24 cellular contexts compared by ENCODE assay signal in the genomic region with DNA sequence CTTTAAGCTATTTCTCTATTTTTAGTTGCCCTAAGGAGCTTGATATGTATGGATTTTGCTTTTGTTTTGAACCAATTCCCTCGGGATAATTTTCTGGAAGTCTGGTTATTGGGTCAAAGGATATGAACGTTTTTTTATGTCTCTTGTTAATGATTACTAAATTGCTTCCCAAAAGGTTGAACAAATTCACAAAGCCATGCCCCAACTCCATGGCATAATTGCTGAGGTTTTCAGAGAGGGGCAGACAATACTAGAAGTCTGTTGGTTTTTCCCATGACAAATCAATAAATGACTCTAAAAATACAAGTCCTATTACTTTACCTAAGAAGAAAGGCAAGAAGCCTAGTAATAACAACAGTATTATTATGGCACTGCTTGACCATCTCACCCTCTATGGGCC. TPM values are rescaled to one million over a fixed set of nuclear protein-coding genes. Genes with fewer than 3 reads are reported as not detected.
DNase-seq lines count a peak whose midpoint lies in the region; ATAC-seq and TF ChIP-seq lines count a peak whose summit lies in the region.
"Had no signal": no experiment of that assay in that cellular context is flagged by ENCODE, and none has a peak within 500 bp of the region (broad histone marks: within the 10 kb centered on the region; RNA-seq: fewer than 3 reads in every experiment).

No MANE protein-coding gene starts in this region.

- peaks cover 0 to 4% (median 0%) of the 10 kb centered on the region in 4 donors for H3K36me3 ChIP-seq in liver (ENCODE audit: control insufficient read depth in 4 of 4, insufficient read depth in 3 of 4, low read depth in 1 of 4, low read length in 3 of 4)
- H3K36me3 ChIP-seq: BE2C, BLaER1 had no signal

- no peaks in the 10 kb centered on the region for H3K36me3 Mint-ChIP-seq in progenitor cell of endocrine pancreas (ENCODE audit: insufficient read depth)
- H3K36me3 Mint-ChIP-seq: CD14-positive monocyte; CD4-positive, alpha-beta memory T cell; CD4-positive, CD25-positive, alpha-beta regulatory T cell had no signal

- H3K9ac ChIP-seq in liver (ENCODE audit: low read depth in 1 of 2, low read length in 2 of 2): peak overlapping the region in 1 of 2 donors; percentile 65
- H3K9ac ChIP-seq: BLaER1 had no signal

- DNase-seq in left lobe of liver (ENCODE audit: low spot score) (peak; percentile 55), progenitor cell of endocrine pancreas (ENCODE audit: low spot score, unreplicated experiment) (no peak), right cardiac atrium (no peak)
- DNase-seq: 8988T; ACHN; BE2C; C1 segment of cervical spinal cord; CD4-positive, alpha-beta memory T cell; CD4-positive, CD25-positive, alpha-beta regulatory T cell; CD8-positive, alpha-beta memory T cell; COR-L47; DMS 273 treated with DMSO at 0.1 percent for 48 hours; DMS153; DMS53; DMS79; DND-41; EL; GDM1 had no signal

- WGBS in liver: 23% methylated on average over 2 of the region's 2 CpGs
- WGBS in right cardiac atrium: 59% methylated on average over 2 of the region's 2 CpGs

- H3K27ac Mint-ChIP-seq in progenitor cell of endocrine pancreas: peak overlapping the region; percentile 83
- H3K27ac Mint-ChIP-seq: CD14-positive monocyte; CD4-positive, alpha-beta memory T cell; CD4-positive, CD25-positive, alpha-beta regulatory T cell; CD8-positive, alpha-beta memory T cell had no signal

- H3K4me1 ChIP-seq in liver (ENCODE audit: control insufficient read depth in 4 of 4, insufficient read depth in 4 of 4, low read length in 3 of 4): peaks cover 3 to 25% (median 20%) of the 10 kb centered on the region in 4 donors
- no peaks in the 10 kb centered on the region for H3K4me1 ChIP-seq in right cardiac atrium (ENCODE audit: control insufficient read depth, insufficient read depth, low read length)
- H3K4me1 ChIP-seq: BE2C had no signal

- peaks cover 40% of the 10 kb centered on the region for H3K4me1 Mint-ChIP-seq in progenitor cell of endocrine pancreas (ENCODE audit: low read depth)
- H3K4me1 Mint-ChIP-seq: CD14-positive monocyte; CD4-positive, alpha-beta memory T cell; CD4-positive, CD25-positive, alpha-beta regulatory T cell; CD8-positive, alpha-beta memory T cell had no signal

- H3K27ac ChIP-seq in liver (ENCODE audit: low read depth in 1 of 2, low read length in 2 of 2) (peak overlapping the region; percentile 32 to 55), right cardiac atrium (ENCODE audit: low read length) (no peak overlapping the region)
- H3K27ac ChIP-seq: BLaER1 had no signal

- TF ChIP-seq CTCF in liver (IDR thresholded peaks at IDR 0.05; ENCODE audit: low read depth, low read length, missing input control) (no peak), progenitor cell of endocrine pancreas (IDR thresholded peaks at IDR 0.05; ENCODE audit: unreplicated experiment) (no peak)

- H3K9me3 Mint-ChIP-seq in progenitor cell of endocrine pancreas (ENCODE audit: low read depth): no peaks in the 10 kb centered on the region
- H3K9me3 Mint-ChIP-seq: CD14-positive monocyte; CD4-positive, alpha-beta memory T cell; CD4-positive, CD25-positive, alpha-beta regulatory T cell; CD8-positive, alpha-beta memory T cell had no signal

- peak overlapping the region; percentile 11 for H3K4me3 Mint-ChIP-seq in progenitor cell of endocrine pancreas (ENCODE audit: low read depth)
- H3K4me3 Mint-ChIP-seq: CD14-positive monocyte; CD4-positive, alpha-beta memory T cell; CD4-positive, CD25-positive, alpha-beta regulatory T cell; CD8-positive, alpha-beta memory T cell had no signal

- H3K9me3 ChIP-seq in liver (ENCODE audit: control insufficient read depth in 4 of 4, low read length in 3 of 4): no peaks in the 10 kb centered on the region
- no peaks in the 10 kb centered on the region for H3K9me3 ChIP-seq in right cardiac atrium (ENCODE audit: control insufficient read depth, low read length)
- H3K9me3 ChIP-seq: BE2C, BLaER1 had no signal

- ATAC-seq in left lobe of liver (peak; percentile 79), right cardiac atrium (no peak), GM21515 (IDR thresholded peaks at IDR 0.05; ENCODE audit: unreplicated experiment) (no peak), GM21526 (IDR thresholded peaks at IDR 0.05; ENCODE audit: low FRiP score, unreplicated experiment) (no peak)
- ATAC-seq: GM12878 had no signal

- H3K4me3 ChIP-seq in liver (ENCODE audit: low read depth in 1 of 3, low read length in 3 of 3): no peak overlapping the region
- H3K4me3 ChIP-seq in right cardiac atrium (ENCODE audit: low read length): no peak overlapping the region
- H3K4me3 ChIP-seq: BLaER1, GM12878 had no signal

- H3K27me3 Mint-ChIP-seq in progenitor cell of endocrine pancreas: no peaks in the 10 kb centered on the region
- H3K27me3 Mint-ChIP-seq: CD4-positive, alpha-beta memory T cell had no signal

- intact Hi-C loops in right cardiac atrium (cut with DNase I): no loop called here

- H3K27me3 ChIP-seq in liver (ENCODE audit: control insufficient read depth in 4 of 4, insufficient read depth in 4 of 4, low read length in 3 of 4): no peaks in the 10 kb centered on the region
- no peaks in the 10 kb centered on the region for H3K27me3 ChIP-seq in right cardiac atrium (ENCODE audit: control insufficient read depth, insufficient read depth)
- H3K27me3 ChIP-seq: BLaER1 had no signal

- peak; percentile 28 to 37 for TF ChIP-seq RAD21 in liver (IDR thresholded peaks at IDR 0.05)

TF ChIP-seq in liver, 16 proteins besides CTCF, POLR2A, EP300 and RAD21:
- TF ChIP-seq HNF4A (conservative IDR thresholded peaks at IDR 0.05): peak; percentile 63 to 77
- peak; percentile 71 to 84 for TF ChIP-seq RXRA (IDR thresholded peaks at IDR 0.05)
- TF ChIP-seq, protein P1, sequence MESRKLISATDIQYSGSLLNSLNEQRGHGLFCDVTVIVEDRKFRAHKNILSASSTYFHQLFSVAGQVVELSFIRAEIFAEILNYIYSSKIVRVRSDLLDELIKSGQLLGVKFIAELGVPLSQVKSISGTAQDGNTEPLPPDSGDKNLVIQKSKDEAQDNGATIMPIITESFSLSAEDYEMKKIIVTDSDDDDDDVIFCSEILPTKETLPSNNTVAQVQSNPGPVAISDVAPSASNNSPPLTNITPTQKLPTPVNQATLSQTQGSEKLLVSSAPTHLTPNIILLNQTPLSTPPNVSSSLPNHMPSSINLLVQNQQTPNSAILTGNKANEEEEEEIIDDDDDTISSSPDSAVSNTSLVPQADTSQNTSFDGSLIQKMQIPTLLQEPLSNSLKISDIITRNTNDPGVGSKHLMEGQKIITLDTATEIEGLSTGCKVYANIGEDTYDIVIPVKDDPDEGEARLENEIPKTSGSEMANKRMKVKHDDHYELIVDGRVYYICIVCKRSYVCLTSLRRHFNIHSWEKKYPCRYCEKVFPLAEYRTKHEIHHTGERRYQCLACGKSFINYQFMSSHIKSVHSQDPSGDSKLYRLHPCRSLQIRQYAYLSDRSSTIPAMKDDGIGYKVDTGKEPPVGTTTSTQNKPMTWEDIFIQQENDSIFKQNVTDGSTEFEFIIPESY (IDR thresholded peaks at IDR 0.05): peak; percentile 89
- TF ChIP-seq YY1 (IDR thresholded peaks at IDR 0.05): peak; percentile 70
- TF ChIP-seq, protein P2, sequence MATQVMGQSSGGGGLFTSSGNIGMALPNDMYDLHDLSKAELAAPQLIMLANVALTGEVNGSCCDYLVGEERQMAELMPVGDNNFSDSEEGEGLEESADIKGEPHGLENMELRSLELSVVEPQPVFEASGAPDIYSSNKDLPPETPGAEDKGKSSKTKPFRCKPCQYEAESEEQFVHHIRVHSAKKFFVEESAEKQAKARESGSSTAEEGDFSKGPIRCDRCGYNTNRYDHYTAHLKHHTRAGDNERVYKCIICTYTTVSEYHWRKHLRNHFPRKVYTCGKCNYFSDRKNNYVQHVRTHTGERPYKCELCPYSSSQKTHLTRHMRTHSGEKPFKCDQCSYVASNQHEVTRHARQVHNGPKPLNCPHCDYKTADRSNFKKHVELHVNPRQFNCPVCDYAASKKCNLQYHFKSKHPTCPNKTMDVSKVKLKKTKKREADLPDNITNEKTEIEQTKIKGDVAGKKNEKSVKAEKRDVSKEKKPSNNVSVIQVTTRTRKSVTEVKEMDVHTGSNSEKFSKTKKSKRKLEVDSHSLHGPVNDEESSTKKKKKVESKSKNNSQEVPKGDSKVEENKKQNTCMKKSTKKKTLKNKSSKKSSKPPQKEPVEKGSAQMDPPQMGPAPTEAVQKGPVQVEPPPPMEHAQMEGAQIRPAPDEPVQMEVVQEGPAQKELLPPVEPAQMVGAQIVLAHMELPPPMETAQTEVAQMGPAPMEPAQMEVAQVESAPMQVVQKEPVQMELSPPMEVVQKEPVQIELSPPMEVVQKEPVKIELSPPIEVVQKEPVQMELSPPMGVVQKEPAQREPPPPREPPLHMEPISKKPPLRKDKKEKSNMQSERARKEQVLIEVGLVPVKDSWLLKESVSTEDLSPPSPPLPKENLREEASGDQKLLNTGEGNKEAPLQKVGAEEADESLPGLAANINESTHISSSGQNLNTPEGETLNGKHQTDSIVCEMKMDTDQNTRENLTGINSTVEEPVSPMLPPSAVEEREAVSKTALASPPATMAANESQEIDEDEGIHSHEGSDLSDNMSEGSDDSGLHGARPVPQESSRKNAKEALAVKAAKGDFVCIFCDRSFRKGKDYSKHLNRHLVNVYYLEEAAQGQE (IDR thresholded peaks at IDR 0.05): peak; percentile 72
- TF ChIP-seq SP1 (IDR thresholded peaks at IDR 0.05): peak; percentile 85
- TF ChIP-seq FOXA1 (IDR thresholded peaks at IDR 0.05): peak; percentile 22
- TF ChIP-seq, protein P3, sequence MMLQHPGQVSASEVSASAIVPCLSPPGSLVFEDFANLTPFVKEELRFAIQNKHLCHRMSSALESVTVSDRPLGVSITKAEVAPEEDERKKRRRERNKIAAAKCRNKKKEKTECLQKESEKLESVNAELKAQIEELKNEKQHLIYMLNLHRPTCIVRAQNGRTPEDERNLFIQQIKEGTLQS (IDR thresholded peaks at IDR 0.05): no peak
- peak; percentile 87 for TF ChIP-seq TAF1 (conservative IDR thresholded peaks at IDR 0.05)
- peak in 1 of 2 donors; percentile 51 for TF ChIP-seq JUND (IDR thresholded peaks at IDR 0.05)
- no peak for TF ChIP-seq HNF4G (IDR thresholded peaks at IDR 0.05)
- peak in 1 of 2 donors; percentile 80 for TF ChIP-seq EGR1 (IDR thresholded peaks at IDR 0.05; ENCODE audit: low read depth in 2 of 2)
- peak in 1 of 2 donors; percentile 27 for TF ChIP-seq GABPA (IDR thresholded peaks at IDR 0.05 in 1 of 2, conservative IDR thresholded peaks at IDR 0.05 in 1 of 2)
- peak; percentile 11 for TF ChIP-seq FOXA2 (IDR thresholded peaks at IDR 0.05)
- TF ChIP-seq, protein P4, sequence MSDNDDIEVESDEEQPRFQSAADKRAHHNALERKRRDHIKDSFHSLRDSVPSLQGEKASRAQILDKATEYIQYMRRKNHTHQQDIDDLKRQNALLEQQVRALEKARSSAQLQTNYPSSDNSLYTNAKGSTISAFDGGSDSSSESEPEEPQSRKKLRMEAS (IDR thresholded peaks at IDR 0.05): peak; percentile 39
- no peak for TF ChIP-seq NR2F2 (IDR thresholded peaks at IDR 0.05)

RNA-seq across cellular contexts. Expression of a gene that starts 11.4 kb away (rescaled TPM):
- total RNA-seq in left lobe of liver: 60.0 TPM
- total RNA-seq in liver: 10 to 100 TPM; 36.4 to 58.5 TPM
- 10 to 100 TPM; 31.3 to 43.1 TPM for polyA plus RNA-seq in liver
- 63.3 and 67.9 TPM in 2 replicates for total RNA-seq in progenitor cell of endocrine pancreas
- 100 to 1,000 TPM in 3 of 4 donors, 10 to 100 TPM in 1; 92.3 to 194 (median 175) TPM for total RNA-seq in right cardiac atrium
- 94.4 TPM for polyA plus RNA-seq in right cardiac atrium
